8 cellular contexts compared by ENCODE assay signal in the genomic region with DNA sequence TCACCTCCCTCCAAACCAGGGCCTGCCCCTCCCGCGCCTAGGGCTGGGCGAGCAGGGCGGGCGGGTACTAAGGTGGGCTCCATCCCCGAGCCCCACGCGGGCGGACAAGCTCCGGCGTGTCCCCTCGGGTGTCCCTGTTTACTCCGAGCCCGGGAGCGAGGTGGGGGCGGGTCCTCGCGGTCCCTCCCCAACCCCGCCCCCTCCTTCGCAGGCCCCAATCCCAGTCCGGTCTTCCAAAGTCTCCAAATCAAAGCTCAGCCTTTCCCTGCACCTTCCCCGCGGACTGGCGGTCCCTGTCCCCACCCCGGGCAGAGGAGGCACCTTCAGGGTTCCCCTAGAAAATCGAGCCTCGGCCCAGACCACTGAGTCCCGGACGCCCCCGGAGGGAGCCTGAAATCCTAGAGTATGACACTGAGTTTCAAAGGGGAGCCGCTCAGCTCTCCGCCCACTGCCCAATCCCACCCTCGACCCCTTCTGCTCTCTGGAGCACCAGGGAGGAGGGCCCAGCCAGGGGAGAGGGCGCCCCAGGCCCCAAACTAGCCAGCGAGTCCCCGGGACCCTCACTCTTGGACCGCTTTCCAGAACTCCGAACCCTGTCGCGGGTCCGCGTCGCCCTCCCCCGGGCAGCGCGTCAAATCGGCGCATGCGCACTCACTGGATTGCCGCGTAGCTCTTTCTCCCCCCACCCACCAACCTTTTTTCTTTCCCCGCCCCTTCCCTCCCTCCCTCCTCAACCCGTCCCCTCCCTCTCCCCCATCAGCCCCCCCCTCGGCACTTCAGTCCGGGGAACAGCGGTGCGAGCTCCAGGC. TPM values are rescaled to one million over a fixed set of nuclear protein-coding genes. Genes with fewer than 3 reads are reported as not detected.
DNase-seq lines count a peak whose midpoint lies in the region; ATAC-seq and TF ChIP-seq lines count a peak whose summit lies in the region.

Gene LRP1 (plus strand): TSS at position 774 of the 809 bp plus-strand sequence. CDS start 482 bp downstream, outside the sequence.

- H3K14ac ChIP-seq in mesenchymal stem cell (ENCODE audit: low read length in 2 of 2), result peak within 1 kb of the TSS; percentile 87 to 98

- POLR2A ChIA-PET in HEK293 (lab: Yijun Ruan, JAX), result interaction anchor here (0.6 to 2.6 kb wide), 37 partner anchors 9 to 819 kb away, joined by 3 to 27 read pairs (median 4); partner anchors contain the start of genes NAB2, NACA, NEMP1 and PTGES3

- WGBS in endodermal cell (ENCODE audit: insufficient coverage in 1 of 2, insufficient read length in 1 of 2), 2 experiments, result 0 to 1% methylated on average over 25 to 51 of the region's 57 CpGs
- under 1% methylated on average over 50 of the region's 57 CpGs for WGBS in mesenchymal stem cell

- peaks cover 15% of the 10 kb centered on the region for H3K27me3 Mint-ChIP-seq in endodermal cell (ENCODE audit: insufficient read depth)

- H2BK12ac ChIP-seq in mesenchymal stem cell (ENCODE audit: low read length in 2 of 2), result peak within 1 kb of the TSS; percentile 35 to 68

- H4K8ac ChIP-seq in mesenchymal stem cell (ENCODE audit: low read length), result peak within 1 kb of the TSS; percentile 82

- peak within 1 kb of the TSS; percentile 93 for H3K27ac Mint-ChIP-seq in endodermal cell

- no peak within 1 kb of the TSS for H2BK5ac ChIP-seq in mesenchymal stem cell (ENCODE audit: low read depth, low read length, poor library complexity, severe bottlenecking)

- H3K4ac ChIP-seq in mesenchymal stem cell (ENCODE audit: low read depth in 1 of 2, low read length in 2 of 2), result peak within 1 kb of the TSS; percentile 89 to 98

- H2BK120ac ChIP-seq in mesenchymal stem cell (ENCODE audit: low read depth, low read length), result peak within 1 kb of the TSS; percentile 87

- H3K9me3 ChIP-seq in HEK293 (ENCODE audit: control insufficient read depth, insufficient read depth, low read depth, low read length) (no peaks in the 10 kb centered on the region), endodermal cell (ENCODE audit: control insufficient read depth, low read length) (no peaks in the 10 kb centered on the region), mesenchymal stem cell (ENCODE audit: control insufficient read depth, low read length) (no peaks in the 10 kb centered on the region)

- peak within 1 kb of the TSS; percentile 97 for H2BK15ac ChIP-seq in mesenchymal stem cell (ENCODE audit: low read depth, poor library complexity, severe bottlenecking)

- H2AK5ac ChIP-seq in mesenchymal stem cell (ENCODE audit: low read length, severe bottlenecking), result peak within 1 kb of the TSS; percentile 49

- peak within 1 kb of the TSS; percentile 64 for H2AFZ ChIP-seq in mesenchymal stem cell (ENCODE audit: low read depth, low read length)

- peak within 1 kb of the TSS; percentile 92 for H3K27ac ChIP-seq in HEK293 (ENCODE audit: extremely low read depth, low read depth, low read length)
- H3K27ac ChIP-seq in endodermal cell (ENCODE audit: low read depth, low read length), result peak within 1 kb of the TSS; percentile 48
- H3K27ac ChIP-seq in mesenchymal stem cell (ENCODE audit: low read length, poor library complexity, severe bottlenecking), result peak within 1 kb of the TSS; percentile 91

- no peaks in the 10 kb centered on the region for H3K9me3 Mint-ChIP-seq in endodermal cell

- peaks cover 4% of the 10 kb centered on the region for H3K79me1 ChIP-seq in mesenchymal stem cell (replicated peaks; ENCODE audit: low read length, poor library complexity, severe bottlenecking)

- peak within 1 kb of the TSS in 1 of 2 experiments; percentile 89 for H3K23ac ChIP-seq in mesenchymal stem cell (ENCODE audit: low read length in 2 of 2)

- peak within 1 kb of the TSS; percentile 97 for H4K91ac ChIP-seq in mesenchymal stem cell (ENCODE audit: low read length)

- H3K18ac ChIP-seq in mesenchymal stem cell (ENCODE audit: low read depth in 1 of 2, low read length in 2 of 2), result peak within 1 kb of the TSS; percentile 96 to 99

- no peaks in the 10 kb centered on the region for H3K36me3 Mint-ChIP-seq in endodermal cell (ENCODE audit: low read depth)

- ATAC-seq in GM21737 (IDR thresholded peaks at IDR 0.05; ENCODE audit: unreplicated experiment), result no peak

- TF ChIP-seq CTCF in HEK293 (tag by site-specific recombination; IDR thresholded peaks at IDR 0.05) (no peak), endodermal cell (conservative IDR thresholded peaks at IDR 0.05) (no peak)

- DNase-seq in Ammon's horn (ENCODE audit: low spot score), result peak; percentile 90
- DNase-seq in NCI-H748 treated with DMSO at 0.1 percent for 48 hours (lab: John Stamatoyannopoulos, UW), result peak; percentile 57
- peak; percentile 90 for DNase-seq in activated CD8-positive, alpha-beta memory T cell treated with anti-CD3 and anti-CD28 coated beads, Interleukin-2, amount 50 U/mL, for 48 hours
- DNase-seq in endodermal cell, result peak; percentile 95
- peak; percentile 84 for DNase-seq in mesenchymal stem cell
- peak; percentile 37 to 76 (median 52) for DNase-seq in stimulated activated CD4-positive, alpha-beta T cell treated with anti-CD3 and anti-CD28 coated beads, TNF-alpha, amount 100 ng/mL, for 48 hours (ENCODE audit: low read depth in 3 of 3)

- H3K27me3 ChIP-seq in endodermal cell (ENCODE audit: control insufficient read depth, insufficient read depth, low read length, poor library complexity, severe bottlenecking), result no peaks in the 10 kb centered on the region
- H3K27me3 ChIP-seq in mesenchymal stem cell (ENCODE audit: control insufficient read depth in 1 of 2, insufficient read depth in 1 of 2, low read length in 2 of 2), result no peaks in the 10 kb centered on the region

- no peaks in the 10 kb centered on the region for H3K36me3 ChIP-seq in HEK293 (ENCODE audit: control insufficient read depth in 2 of 2, insufficient read depth in 1 of 2, low read length in 2 of 2)
- no peaks in the 10 kb centered on the region for H3K36me3 ChIP-seq in endodermal cell (ENCODE audit: control insufficient read depth, insufficient read depth, low read length)
- peaks cover 2 to 22% of the 10 kb centered on the region in 2 experiments for H3K36me3 ChIP-seq in mesenchymal stem cell (ENCODE audit: control insufficient read depth in 1 of 2, insufficient read depth in 2 of 2, low read depth in 1 of 2, low read length in 2 of 2)

- H3K4me1 ChIP-seq in HEK293 (ENCODE audit: control insufficient read depth, insufficient read depth, low read length) (peaks cover 10% of the 10 kb centered on the region), endodermal cell (ENCODE audit: control insufficient read depth, insufficient read depth, low read length) (peaks cover 2% of the 10 kb centered on the region), mesenchymal stem cell (ENCODE audit: control insufficient read depth, insufficient read depth, low read depth, low read length) (peaks cover 26% of the 10 kb centered on the region)

- CTCF ChIA-PET in HEK293 (lab: Yijun Ruan, JAX), result interaction anchor here (0.5 to 8.9 kb wide), 9 partner anchors 9 to 112 kb away, joined by 3 to 259 read pairs (median 4); no protein-coding TSS in a partner anchor

- H3K4me3 ChIP-seq in HEK293 (ENCODE audit: low read depth, low read length), result peak within 1 kb of the TSS; percentile 71
- peak within 1 kb of the TSS; percentile 93 for H3K4me3 ChIP-seq in endodermal cell (ENCODE audit: low read length)
- peak within 1 kb of the TSS; percentile 86 to 91 for H3K4me3 ChIP-seq in mesenchymal stem cell (ENCODE audit: insufficient read depth in 1 of 2, low read depth in 1 of 2, low read length in 2 of 2)

- H3K4me3 Mint-ChIP-seq in endodermal cell, result peak within 1 kb of the TSS; percentile 79

- H3K4me1 Mint-ChIP-seq in endodermal cell, result peaks cover 34% of the 10 kb centered on the region

- peak within 1 kb of the TSS; percentile 92 for H3K4me2 ChIP-seq in mesenchymal stem cell (ENCODE audit: low read length, poor library complexity, severe bottlenecking)

- H3K9ac ChIP-seq in endodermal cell (ENCODE audit: extremely low read depth, low read length, poor library complexity, severe bottlenecking) (peak within 1 kb of the TSS; percentile 75), mesenchymal stem cell (ENCODE audit: low read length) (peak within 1 kb of the TSS; percentile 95)

TF ChIP-seq in HEK293, 187 proteins besides CTCF, POLR2A, EP300 and RAD21 (continues in another document):
- TF ChIP-seq ZBTB7A (tag by site-specific recombination; IDR thresholded peaks at IDR 0.05; ENCODE audit: low read depth) (peak; percentile 96), ZNF654 (tag by site-specific recombination; IDR thresholded peaks at IDR 0.05; ENCODE audit: low read depth) (no peak), ZNF398 (tag by site-specific recombination; IDR thresholded peaks at IDR 0.05) (peak; percentile 45; the same call in 1 of the 2 replicates), ZXDB (tag by site-specific recombination; IDR thresholded peaks at IDR 0.05) (0 out of 2 replicates have a peak, but pooled peaks have one; percentile 14), ZNF37A (tag by site-specific recombination; IDR thresholded peaks at IDR 0.05) (no peak)
- TF ChIP-seq, protein P1, sequence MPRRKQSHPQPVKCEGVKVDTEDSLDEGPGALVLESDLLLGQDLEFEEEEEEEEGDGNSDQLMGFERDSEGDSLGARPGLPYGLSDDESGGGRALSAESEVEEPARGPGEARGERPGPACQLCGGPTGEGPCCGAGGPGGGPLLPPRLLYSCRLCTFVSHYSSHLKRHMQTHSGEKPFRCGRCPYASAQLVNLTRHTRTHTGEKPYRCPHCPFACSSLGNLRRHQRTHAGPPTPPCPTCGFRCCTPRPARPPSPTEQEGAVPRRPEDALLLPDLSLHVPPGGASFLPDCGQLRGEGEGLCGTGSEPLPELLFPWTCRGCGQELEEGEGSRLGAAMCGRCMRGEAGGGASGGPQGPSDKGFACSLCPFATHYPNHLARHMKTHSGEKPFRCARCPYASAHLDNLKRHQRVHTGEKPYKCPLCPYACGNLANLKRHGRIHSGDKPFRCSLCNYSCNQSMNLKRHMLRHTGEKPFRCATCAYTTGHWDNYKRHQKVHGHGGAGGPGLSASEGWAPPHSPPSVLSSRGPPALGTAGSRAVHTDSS (tag by site-specific recombination; IDR thresholded peaks at IDR 0.05), result no peak

RNA-seq across cellular contexts. Expression of gene LRP1, which starts in this region (rescaled TPM):
- 10 to 100 TPM; 74.5 to 87.7 TPM for total RNA-seq in endodermal cell
- polyA plus RNA-seq in endodermal cell (2013, experiment 1 of 2), result 42.2 TPM
- polyA plus RNA-seq in endodermal cell (2013, experiment 2 of 2), result 43.6 TPM
- polyA plus RNA-seq in mesenchymal stem cell (2013, experiment 1 of 2), result 68.9 TPM
- polyA plus RNA-seq in mesenchymal stem cell (2013, experiment 2 of 2), result 57.9 TPM
